Comparison of ENCODE assay signal across 1 cellular context in genomic region chr2:237057893-237058300, GRCh38.
A peak's percentile ranks its signal among the peaks of the same experiment; 100 is the strongest.
TF ChIP-seq lines count a peak whose summit lies in the region.

No MANE protein-coding gene starts in this region.

TF ChIP-seq in GM12878, 131 proteins besides CTCF, POLR2A, EP300 and RAD21 (continued from another document):
- TF ChIP-seq PBX3 (IDR thresholded peaks at IDR 0.05; ENCODE audit: insufficient replicate concordance, low read depth, low read length) (no peak), ZNF384 (IDR thresholded peaks at IDR 0.05; ENCODE audit: borderline replicate concordance, low read depth, low read length) (peak; percentile 59; the same call in 1 of the 2 replicates), IKZF1 (conservative IDR thresholded peaks at IDR 0.05) (peak; percentile 64; the same call in 1 of the 2 replicates), NBN (IDR thresholded peaks at IDR 0.05) (0 out of 2 replicates have a peak, but pooled peaks have one; percentile 48), BHLHE40 (IDR thresholded peaks at IDR 0.05; ENCODE audit: borderline replicate concordance in 1 of 2, low read depth in 2 of 2, low read length in 1 of 2) (peak in 1 of 2 experiments; percentile 18; a peak in 2 of 4 replicates), HDGF (IDR thresholded peaks at IDR 0.05) (0 out of 2 replicates have a peak, but pooled peaks have one; percentile 46), SMARCA5 (IDR thresholded peaks at IDR 0.05) (no peak; the same call in 1 of the 2 replicates), CHD2 (IDR thresholded peaks at IDR 0.05; ENCODE audit: borderline replicate concordance, low read depth, low read length) (peak; percentile 43; the same call in 1 of the 2 replicates), CREB1 (IDR thresholded peaks at IDR 0.05; ENCODE audit: low read depth) (0 out of 2 replicates have a peak, but pooled peaks have one; percentile 22), MTA2 (IDR thresholded peaks at IDR 0.05; ENCODE audit: low read depth) (peak; percentile 45; the same call in 1 of the 2 replicates), CREM (IDR thresholded peaks at IDR 0.05; ENCODE audit: low read depth) (peak; percentile 28; the same call in 1 of the 2 replicates), BCL11A (IDR thresholded peaks at IDR 0.05; ENCODE audit: low read depth, low read length) (peak; percentile 34; the same call in 1 of the 2 replicates), CUX1 (IDR thresholded peaks at IDR 0.05; ENCODE audit: insufficient replicate concordance, low read depth, low read length) (peak; percentile 67), PAX5 (IDR thresholded peaks at IDR 0.05; ENCODE audit: borderline replicate concordance, low read depth, low read length) (peak; percentile 81; the same call in 1 of the 2 replicates), MEF2A (IDR thresholded peaks at IDR 0.05; ENCODE audit: insufficient read depth, low read depth, low read length) (no peak), MYB (IDR thresholded peaks at IDR 0.05; ENCODE audit: borderline replicate concordance, low read depth, low read length) (peak; percentile 92), RELB (IDR thresholded peaks at IDR 0.05; ENCODE audit: low read depth) (peak; percentile 66), SRF (IDR thresholded peaks at IDR 0.05; ENCODE audit: low read depth in 2 of 2, low read length in 2 of 2) (0 out of 4 replicates have a peak, but pooled peaks of 1 of the 2 experiments have one; percentile 23), FOXK2 (IDR thresholded peaks at IDR 0.05) (peak; percentile 53), BACH1 (IDR thresholded peaks at IDR 0.05; ENCODE audit: borderline replicate concordance) (peak; percentile 21; the same call in 1 of the 2 replicates), MEF2B (IDR thresholded peaks at IDR 0.05; ENCODE audit: partially characterized antibody, poor library complexity, severe bottlenecking) (peak; percentile 55), E4F1 (IDR thresholded peaks at IDR 0.05; ENCODE audit: borderline replicate concordance, partially characterized antibody) (no peak), ZBED1 (IDR thresholded peaks at IDR 0.05; ENCODE audit: borderline replicate concordance) (no peak), TCF3 (IDR thresholded peaks at IDR 0.05; ENCODE audit: borderline replicate concordance, insufficient read depth, low read depth, low read length) (0 out of 2 replicates have a peak, but pooled peaks have one; percentile 40), KDM1A (IDR thresholded peaks at IDR 0.05; ENCODE audit: borderline replicate concordance) (no peak), EED (IDR thresholded peaks at IDR 0.05; ENCODE audit: low read depth) (peak; percentile 28; the same call in 1 of the 2 replicates), POU2F2 (IDR thresholded peaks at IDR 0.05; ENCODE audit: borderline replicate concordance, low read depth, low read length) (peak; percentile 99), ZBTB33 (IDR thresholded peaks at IDR 0.05) (no peak), YBX1 (IDR thresholded peaks at IDR 0.05) (no peak), IKZF2 (IDR thresholded peaks at IDR 0.05) (peak; percentile 54 to 73), ZSCAN29 (IDR thresholded peaks at IDR 0.05) (0 out of 2 replicates have a peak, but pooled peaks have one; percentile 33), TCF7 (IDR thresholded peaks at IDR 0.05; ENCODE audit: borderline replicate concordance) (no peak), POLR2AphosphoS5 (IDR thresholded peaks at IDR 0.05; ENCODE audit: low read length) (peak; percentile 57; the same call in 1 of the 2 replicates), SKIL (IDR thresholded peaks at IDR 0.05; ENCODE audit: low read depth, poor library complexity, severe bottlenecking) (peak; percentile 41), MLLT1 (IDR thresholded peaks at IDR 0.05) (peak; percentile 54; the same call in 1 of the 2 replicates), RCOR1 (conservative IDR thresholded peaks at IDR 0.05; ENCODE audit: low read depth, low read length) (no peak), NFIC (IDR thresholded peaks at IDR 0.05; ENCODE audit: low read depth, low read length) (peak; percentile 47; the same call in 1 of the 2 replicates), USF2 (IDR thresholded peaks at IDR 0.05; ENCODE audit: borderline replicate concordance, low read depth, low read length) (no peak), TCF12 (IDR thresholded peaks at IDR 0.05; ENCODE audit: low read depth, low read length) (0 out of 2 replicates have a peak, but pooled peaks have one; percentile 18), SP1 (IDR thresholded peaks at IDR 0.05; ENCODE audit: low read depth, low read length) (no peak), YY1 (IDR thresholded peaks at IDR 0.05; ENCODE audit: low read depth, low read length) (peak; percentile 52; the same call in 1 of the 2 replicates), ATF7 (IDR thresholded peaks at IDR 0.05; ENCODE audit: low read depth) (0 out of 2 replicates have a peak, but pooled peaks have one; percentile 43), TAF1 (IDR thresholded peaks at IDR 0.05; ENCODE audit: borderline replicate concordance, low read depth, low read length) (no peak), LARP7 (IDR thresholded peaks at IDR 0.05) (no peak), MXI1 (IDR thresholded peaks at IDR 0.05; ENCODE audit: low read depth, low read length) (no peak), FOXM1 (IDR thresholded peaks at IDR 0.05; ENCODE audit: low read depth, low read length) (peak; percentile 65; the same call in 1 of the 2 replicates)
